Comparison of ENCODE assay signal across 18 cellular contexts in the genomic region with DNA sequence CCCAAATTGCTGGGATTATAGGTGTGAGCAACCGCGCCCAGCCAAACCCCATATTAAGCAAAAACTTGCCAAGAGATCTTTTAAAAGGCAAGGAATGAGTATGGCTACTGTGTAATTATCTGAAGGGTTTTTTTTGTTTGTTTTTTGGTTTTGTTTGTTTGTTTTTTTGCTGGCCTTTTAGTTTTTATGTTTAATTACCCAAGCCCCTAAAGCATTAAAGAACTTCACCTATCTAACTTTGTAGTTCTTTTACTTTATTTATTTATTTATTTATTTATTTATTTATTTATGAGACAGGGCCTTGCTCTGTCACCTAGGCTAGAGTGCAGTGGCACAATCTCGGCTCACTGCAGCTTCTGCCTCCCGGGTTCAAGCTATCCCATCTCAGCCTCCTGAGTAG. TPM values are rescaled to one million over a fixed set of nuclear protein-coding genes. Genes with fewer than 3 reads are reported as not detected.
DNase-seq lines count a peak whose midpoint lies in the region; ATAC-seq, FAIRE-seq and TF ChIP-seq lines count a peak whose summit lies in the region.
"Had no signal": no experiment of that assay in that cellular context is flagged by ENCODE, and none has a peak within 500 bp of the region (broad histone marks: within the 10 kb centered on the region; RNA-seq: fewer than 3 reads in every experiment).

No MANE protein-coding gene starts in this region.

- H3K27me3 ChIP-seq in K562 (ENCODE audit: control insufficient read depth in 2 of 2, insufficient read depth in 2 of 2, low read length in 2 of 2), result no peaks in the 10 kb centered on the region
- no peaks in the 10 kb centered on the region for H3K27me3 ChIP-seq in testis
- H3K27me3 ChIP-seq: BLaER1 had no signal

- no peak overlapping the region for H2AFZ ChIP-seq in K562 (ENCODE audit: low read depth, low read length)

- 95% methylated on average over 4 of the region's 4 CpGs for WGBS in K562 (ENCODE audit: insufficient coverage, low coverage, missing lambda C conversion rate)
- 92 to 99% methylated on average over 4 of the region's 4 CpGs for WGBS in testis, 2 donors

- TF ChIP-seq RAD21 in K562 (CRISPR knock-in tag; conservative IDR thresholded peaks at IDR 0.05 in 1 of 2, IDR thresholded peaks at IDR 0.05 in 1 of 2), result no peak

- no peak for FAIRE-seq in K562 (lab: Jason Lieb, UNC)
- FAIRE-seq: GM12891, GM18507 had no signal

- peaks cover 70% of the 10 kb centered on the region for H3K36me3 ChIP-seq in K562 (ENCODE audit: control insufficient read depth, insufficient read depth, low read length)
- no peaks in the 10 kb centered on the region for H3K36me3 ChIP-seq in testis (ENCODE audit: low read depth, missing control alignments)

- TF ChIP-seq CTCF in K562 (IDR thresholded peaks at IDR 0.05 in 2 of 3, conservative IDR thresholded peaks at IDR 0.05 in 1 of 3; ENCODE audit: insufficient read depth in 2 of 3, low read depth in 1 of 3, low read length in 3 of 3) (no peak), testis (IDR thresholded peaks at IDR 0.05) (no peak)

- intact Hi-C loops in K562 (cut with micrococcal nuclease), result no loop called here
- intact Hi-C loops in testis (cut with DNase I; ENCODE audit: low total_unique reads), result no loop called here

- TF ChIP-seq POLR2A in K562 (conservative IDR thresholded peaks at IDR 0.05), result no peak
- no peak for TF ChIP-seq POLR2A in testis (IDR thresholded peaks at IDR 0.05)

- H3K27ac ChIP-seq in K562 (ENCODE audit: extremely low read depth, low read depth, low read length) (no peak overlapping the region), testis (no peak overlapping the region)
- H3K27ac ChIP-seq: 22Rv1, BLaER1, KMS-11 had no signal

- no peaks in the 10 kb centered on the region for H3K9me1 ChIP-seq in K562 (ENCODE audit: control insufficient read depth, insufficient read depth, low read length)

- H3K4me2 ChIP-seq in K562 (ENCODE audit: insufficient read depth, low read length), result no peak overlapping the region
- H3K4me2 ChIP-seq: BLaER1, KMS-11 had no signal

- no TSS peak for BruUV-seq in K562 (replicated peaks; lab: Mats Ljungman, UMichigan)

- H3K4me1 ChIP-seq in K562 (replicated peaks in 1 of 2; ENCODE audit: control insufficient read depth in 2 of 2, insufficient read depth in 2 of 2, low read length in 2 of 2), result peaks cover 9 to 11% of the 10 kb centered on the region in 2 experiments
- H3K4me1 ChIP-seq in testis, result peaks cover 3% of the 10 kb centered on the region

- TF ChIP-seq EP300 in K562 (IDR thresholded peaks at IDR 0.05; ENCODE audit: low read length), result no peak

- H3K79me2 ChIP-seq in K562 (ENCODE audit: control insufficient read depth, insufficient read depth, low read length), result peaks cover 7% of the 10 kb centered on the region; the same call in 2 of the 3 replicates

- DNase-seq in DMS79 treated with DMSO at 0.1 percent for 48 hours (lab: John Stamatoyannopoulos, UW) (peak; percentile 4), DMS79 (lab: John Stamatoyannopoulos, UW) (no peak), NCI-H69 (lab: John Stamatoyannopoulos, UW) (peak; percentile 24), K562 (ENCODE audit: extremely low read depth in 1 of 4, low spot score in 3 of 4) (no peak), HPDE6-E6E7 (ENCODE audit: extremely low spot score) (no peak), testis (no peak)
- DNase-seq: CD4-positive, alpha-beta memory T cell; DMS153; DND-41; EL; GOT3; H7 had no signal

- POLR2A ChIA-PET in K562 (lab: Yijun Ruan, JAX), result no interaction called here

- no peak overlapping the region for H3K9ac ChIP-seq in K562 (ENCODE audit: insufficient read depth in 1 of 2, low read depth in 2 of 2, low read length in 2 of 2)
- H3K9ac ChIP-seq: BLaER1, KMS-11 had no signal

- in situ Hi-C loops in K562 (cut with MboI), result no loop called here

- H3K4me3 ChIP-seq in K562 (no peak overlapping the region), testis (no peak overlapping the region)
- H3K4me3 ChIP-seq: BLaER1 had no signal

- peaks cover 10% of the 10 kb centered on the region; the same call in 1 of the 2 replicates for H4K20me1 ChIP-seq in K562 (replicated peaks; ENCODE audit: control insufficient read depth, insufficient read depth, low read length)

- CTCF ChIA-PET in K562 (lab: Yijun Ruan, JAX; ENCODE audit: low intra/inter-chr PET ratio), result interaction anchor here (0.7 kb wide), 1 partner anchor 436 kb away, joined by 4 read pairs; no protein-coding TSS in a partner anchor

- H3K9me3 ChIP-seq in K562 (replicated peaks; ENCODE audit: control insufficient read depth, insufficient read depth, low read depth, low read length) (no peaks in the 10 kb centered on the region), testis (no peaks in the 10 kb centered on the region)
- H3K9me3 ChIP-seq: BLaER1 had no signal

- no peak for ATAC-seq in K562
- no peak for ATAC-seq in GM21515 (IDR thresholded peaks at IDR 0.05; ENCODE audit: unreplicated experiment)

TF ChIP-seq in K562, 482 proteins besides CTCF, POLR2A, EP300 and RAD21:
- TF ChIP-seq, protein P1, sequence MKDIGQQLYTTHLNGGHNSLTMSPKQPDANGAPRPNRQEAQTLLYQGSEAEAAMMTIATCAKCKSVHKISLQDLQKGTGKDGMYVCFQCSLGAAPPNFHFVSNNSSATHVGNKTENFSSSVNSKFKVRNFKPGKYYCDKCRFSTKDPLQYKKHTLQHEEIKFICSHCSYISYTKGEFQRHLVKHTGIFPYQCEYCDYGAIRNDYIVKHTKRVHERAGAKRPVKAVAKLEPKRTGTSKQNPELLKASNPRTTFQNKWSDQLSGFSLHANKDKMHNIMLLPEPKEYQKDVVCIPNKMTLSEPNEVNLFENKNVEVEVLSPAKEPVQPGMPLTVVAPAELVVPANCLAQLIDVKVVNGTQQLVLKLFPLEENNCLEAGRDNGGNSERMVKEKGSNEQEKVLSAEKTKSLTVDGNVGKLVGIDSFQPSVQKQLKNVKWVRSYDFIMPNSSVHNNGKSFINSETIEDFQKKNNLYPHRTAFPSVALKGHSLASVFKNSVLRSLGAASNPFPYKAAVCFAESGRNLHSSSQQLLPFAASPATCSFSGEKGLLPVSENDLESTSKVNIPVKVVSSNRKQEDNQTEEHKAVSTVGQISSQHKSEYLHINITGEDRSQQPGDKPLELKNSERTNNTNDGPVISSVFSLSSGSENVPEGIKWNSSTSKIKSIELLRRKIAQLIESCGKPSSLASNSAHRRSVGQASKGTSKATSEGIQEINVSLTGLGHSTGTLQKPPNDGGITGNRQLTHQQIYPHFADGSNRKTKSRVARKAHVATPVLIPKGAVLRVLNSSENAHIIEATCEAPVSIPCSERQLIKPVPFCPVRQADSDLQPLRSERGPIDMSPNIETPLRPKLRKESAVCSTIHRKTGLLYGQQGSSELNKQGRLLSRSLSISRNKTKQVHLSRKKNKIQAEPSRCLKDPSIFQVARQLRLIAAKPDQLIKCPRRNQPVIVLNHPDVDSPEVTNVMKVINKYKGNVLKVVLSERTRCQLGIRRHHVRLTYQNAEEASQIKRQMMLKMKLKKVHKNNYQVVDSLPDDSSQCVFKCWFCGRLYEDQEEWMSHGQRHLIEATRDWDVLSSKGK (CRISPR knock-in tag; IDR thresholded peaks at IDR 0.05), result no peak
- peak; percentile 5; the same call in 1 of the 2 replicates for TF ChIP-seq ZNF316 (IDR thresholded peaks at IDR 0.05)

RNA-seq across cellular contexts. Expression of a gene that starts 40.3 kb away (rescaled TPM):
- total RNA-seq in K562 (2011; cell fraction: chromatin; rRNA removed; ENCODE audit: low replicate concordance), result 22.1 and 52.0 TPM in 2 replicates
- 15.7 and 16.2 TPM in 2 replicates for total RNA-seq in K562 (2011; cell fraction: nucleolus; rRNA removed)
- 17.7 and 19.2 TPM in 2 replicates for total RNA-seq in K562 (2011; cell fraction: nucleoplasm; rRNA removed)
- total RNA-seq in K562 (2014; rRNA removed) (7.4 and 8.0 TPM in 2 replicates), K562 (2014; rRNA removed; fragmentation: Illumina TruSeq; extraction: Trizol) (8.2 and 9.3 TPM in 2 replicates), K562 (2015; rRNA removed; fragmentation: Illumina TruSeq; extraction: Trizol) (5.4 and 6.0 TPM in 2 replicates), K562 (2021) (11.2 and 12.8 TPM in 2 replicates), testis (10 to 100 TPM; 33.7 to 38.4 TPM)
- polyA plus RNA-seq in K562 (2011; rRNA removed) (10.0 and 10.9 TPM in 2 replicates), K562 (2014; fragmentation: Illumina TruSeq; extraction: Trizol) (7.5 and 8.4 TPM in 2 replicates), K562 (2014; fragmentation: Nextera tagmentation; extraction: Ambion mirVana) (1 to 10 TPM; 1.6 to 4.1 TPM), K562 (2014; rRNA removed) (7.5 and 7.7 TPM in 2 replicates), testis (ENCODE audit: insufficient read depth, low read depth, low replicate concordance) (21.1 TPM)
- 12.0 and 12.4 TPM in 2 replicates for polyA plus RNA-seq in K562 (2011; cell fraction: cytosol; rRNA removed)
- polyA plus RNA-seq in K562 (2011; cell fraction: nucleus; rRNA removed), result 10.6 and 15.7 TPM in 2 replicates
- 8.0 and 12.3 TPM in 2 replicates for polyA plus RNA-seq in K562 (2012)
- 10.5 and 11.8 TPM in 2 replicates for polyA minus RNA-seq in K562 (2011; rRNA and poly(A)+ RNA removed)
- polyA minus RNA-seq in K562 (2011; cell fraction: cytosol; rRNA and poly(A)+ RNA removed), result 7.3 and 8.7 TPM in 2 replicates
- 8.9 and 11.8 TPM in 2 replicates for polyA minus RNA-seq in K562 (2011; cell fraction: nucleus; rRNA and poly(A)+ RNA removed)

RNA-seq across cellular contexts. Expression of a gene that starts 41.7 kb away (rescaled TPM):
- 64.2 and 98.3 TPM in 2 replicates for total RNA-seq in K562 (2011; cell fraction: chromatin; rRNA removed; ENCODE audit: low replicate concordance)
- total RNA-seq in K562 (2011; cell fraction: nucleolus; rRNA removed), result 52.0 and 54.5 TPM in 2 replicates
- total RNA-seq in K562 (2011; cell fraction: nucleoplasm; rRNA removed), result 63.2 and 73.9 TPM in 2 replicates
- total RNA-seq in K562 (2014; rRNA removed), result 95.1 and 111 TPM in 2 replicates
- 86.6 and 88.2 TPM in 2 replicates for total RNA-seq in K562 (2014; rRNA removed; fragmentation: Illumina TruSeq; extraction: Trizol)
- total RNA-seq in K562 (2015; rRNA removed; fragmentation: Illumina TruSeq; extraction: Trizol), result 90.7 and 93.9 TPM in 2 replicates
- total RNA-seq in K562 (2021), result 78.5 and 95.2 TPM in 2 replicates
- polyA plus RNA-seq in K562 (2011; rRNA removed), result 118 and 129 TPM in 2 replicates
- polyA plus RNA-seq in K562 (2011; cell fraction: cytosol; rRNA removed), result 116 and 133 TPM in 2 replicates
- 41.7 and 49.3 TPM in 2 replicates for polyA plus RNA-seq in K562 (2011; cell fraction: nucleus; rRNA removed)
- 90.9 and 131 TPM in 2 replicates for polyA plus RNA-seq in K562 (2012)
- 95.7 and 105 TPM in 2 replicates for polyA plus RNA-seq in K562 (2014; fragmentation: Illumina TruSeq; extraction: Trizol)
- polyA plus RNA-seq in K562 (2014; fragmentation: Nextera tagmentation; extraction: Ambion mirVana), result 10 to 100 TPM; 19.5 to 25.7 TPM
- polyA plus RNA-seq in K562 (2014; rRNA removed), result 150 and 179 TPM in 2 replicates
- polyA minus RNA-seq in K562 (2011; rRNA and poly(A)+ RNA removed), result 160 and 181 TPM in 2 replicates
- 57.2 and 71.0 TPM in 2 replicates for polyA minus RNA-seq in K562 (2011; cell fraction: cytosol; rRNA and poly(A)+ RNA removed)
- 53.3 and 75.0 TPM in 2 replicates for polyA minus RNA-seq in K562 (2011; cell fraction: nucleus; rRNA and poly(A)+ RNA removed)
- total RNA-seq in testis, result 100 to 1,000 TPM; 174 to 192 TPM
- 122 TPM for polyA plus RNA-seq in testis (ENCODE audit: insufficient read depth, low read depth, low replicate concordance)

Comparison
In these comparisons a context has a peak if more than half of its experiments do, and no peak if none do; other contexts are left out.
1. DNase-seq: peak in DMS79 treated with DMSO at 0.1 percent for 48 hours (single experiment) and NCI-H69 (single experiment); none in DMS79 (single experiment), K562 (0 of 4), HPDE6-E6E7 (single experiment) and testis (single experiment).